In the genomic region with DNA sequence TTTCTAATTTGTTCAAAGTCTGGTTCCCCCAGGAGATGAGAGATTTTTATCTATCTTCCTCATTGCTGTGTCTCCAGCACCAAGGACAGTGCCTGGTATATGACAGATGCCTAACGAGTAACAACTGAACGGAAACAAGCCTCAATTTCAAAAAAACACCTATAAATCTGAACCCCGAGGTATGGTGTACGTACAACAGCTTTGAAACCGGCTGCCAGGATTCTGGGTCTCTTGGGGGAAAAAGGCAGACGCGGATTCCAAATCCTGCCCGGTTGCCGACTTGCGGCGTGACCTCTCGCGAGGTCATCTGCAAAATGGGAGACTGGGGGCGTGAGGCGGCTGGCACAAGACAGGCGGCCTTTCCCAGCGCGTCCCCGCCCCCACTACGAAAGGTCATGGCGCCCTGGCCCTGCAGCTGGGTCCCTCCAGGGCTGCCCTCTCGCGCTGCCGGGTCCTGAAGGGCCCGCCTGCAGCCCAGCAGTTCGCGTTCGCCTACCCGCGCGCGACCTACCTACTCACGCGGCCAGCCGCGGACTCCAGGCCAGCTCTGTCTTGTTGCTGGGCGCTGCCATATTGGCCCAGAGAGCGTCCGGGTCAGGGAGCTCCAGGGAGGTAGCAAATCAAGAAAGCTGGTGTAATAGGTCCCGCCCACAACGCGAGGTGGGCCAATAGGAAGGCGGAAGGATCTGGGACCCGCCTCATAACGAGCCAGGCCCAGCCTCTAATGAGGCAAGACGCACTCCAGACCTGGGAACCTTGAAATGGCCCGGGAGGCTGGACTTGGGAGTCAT, we compare ENCODE assay signal across 8 cellular contexts. TPM values are rescaled to one million over a fixed set of nuclear protein-coding genes. Genes with fewer than 3 reads are reported as not detected.
DNase-seq lines count a peak whose midpoint lies in the region; ATAC-seq lines count a peak whose summit lies in the region.

A gene with protein sequence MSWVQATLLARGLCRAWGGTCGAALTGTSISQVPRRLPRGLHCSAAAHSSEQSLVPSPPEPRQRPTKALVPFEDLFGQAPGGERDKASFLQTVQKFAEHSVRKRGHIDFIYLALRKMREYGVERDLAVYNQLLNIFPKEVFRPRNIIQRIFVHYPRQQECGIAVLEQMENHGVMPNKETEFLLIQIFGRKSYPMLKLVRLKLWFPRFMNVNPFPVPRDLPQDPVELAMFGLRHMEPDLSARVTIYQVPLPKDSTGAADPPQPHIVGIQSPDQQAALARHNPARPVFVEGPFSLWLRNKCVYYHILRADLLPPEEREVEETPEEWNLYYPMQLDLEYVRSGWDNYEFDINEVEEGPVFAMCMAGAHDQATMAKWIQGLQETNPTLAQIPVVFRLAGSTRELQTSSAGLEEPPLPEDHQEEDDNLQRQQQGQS (minus strand): TSS at position 584 of the 791 bp plus-strand sequence. CDS start 9,964 bp downstream, outside the sequence.

- peak; percentile 91 for ATAC-seq in GM21360 (IDR thresholded peaks at IDR 0.05; ENCODE audit: unreplicated experiment)
- peak; percentile 97 for ATAC-seq in effector memory CD8-positive, alpha-beta T cell (replicated peaks)

- no peaks in the 10 kb centered on the region for H3K27me3 Mint-ChIP-seq in effector memory CD8-positive, alpha-beta T cell

- peak; percentile 95 for DNase-seq in CMK (ENCODE audit: low read depth)
- DNase-seq in HT1080 (ENCODE audit: low read depth), result peak; percentile 100
- DNase-seq in NOMO-1 treated with DMSO at 0.1 percent for 48 hours (lab: John Stamatoyannopoulos, UW; ENCODE audit: unreplicated experiment), result peak; percentile 94
- DNase-seq in activated CD8-positive, alpha-beta memory T cell treated with anti-CD3 and anti-CD28 coated beads for 4 hours (ENCODE audit: low read depth in 2 of 2), result peak; percentile 82 to 86
- DNase-seq in effector memory CD8-positive, alpha-beta T cell, result peak; percentile 88 to 92 (median 88)
- peak; percentile 99 for DNase-seq in medulla oblongata (ENCODE audit: extremely low spot score)
- peak; percentile 82 for DNase-seq in stimulated activated CD8-positive, alpha-beta memory T cell treated with anti-CD3 and anti-CD28 coated beads, Interleukin-12 subunit alpha, Interleukin-12 subunit beta, amount 100 ng/mL, for 1 hour (ENCODE audit: low read depth)

- peak within 1 kb of the TSS; percentile 96 to 98 for H3K27ac Mint-ChIP-seq in effector memory CD8-positive, alpha-beta T cell

- peaks cover 16% of the 10 kb centered on the region for H3K36me3 Mint-ChIP-seq in effector memory CD8-positive, alpha-beta T cell (ENCODE audit: insufficient read depth)

- peak within 1 kb of the TSS; percentile 93 to 98 for H3K4me3 Mint-ChIP-seq in effector memory CD8-positive, alpha-beta T cell

- no peaks in the 10 kb centered on the region for H3K9me3 Mint-ChIP-seq in effector memory CD8-positive, alpha-beta T cell

- peaks cover 15 to 18% of the 10 kb centered on the region in 2 donors for H3K4me1 Mint-ChIP-seq in effector memory CD8-positive, alpha-beta T cell (ENCODE audit: low read depth in 2 of 2)

RNA-seq across cellular contexts. Expression of the gene that starts here (rescaled TPM):
- 74.5 and 78.8 TPM in 2 replicates for total RNA-seq in HT1080 (2014; rRNA removed; shearing (Covaris generic))
- polyA plus RNA-seq in HT1080 (2015; cell fraction: cytosol; rRNA removed), result 49.9 and 61.3 TPM in 2 replicates
- polyA plus RNA-seq in HT1080 (2015; cell fraction: nucleus; rRNA removed), result 45.3 and 48.3 TPM in 2 replicates

Comparison
In these comparisons a context has a peak if more than half of its experiments do, and no peak if none do; other contexts are left out.
1. Peak in every context shown above with its lines: DNase-seq and ATAC-seq.